ENCODE assay signal across 8 cellular contexts in genomic region chr1:120723715-120724402, GRCh38. TPM values are rescaled to one million over a fixed set of nuclear protein-coding genes. Genes with fewer than 3 reads are reported as not detected.
A peak's percentile ranks its signal among the peaks of the same experiment; 100 is the strongest.
DNase-seq lines count a peak whose midpoint lies in the region; FAIRE-seq and TF ChIP-seq lines count a peak whose summit lies in the region.
"Not testable (repeated sequence)": the region's sequence is repeated elsewhere in the genome, so short reads cannot be mapped to it uniquely, and the experiment has no call there.

TSS of gene NBPF26 (plus strand) at chr1:120723945.

- not testable (repeated sequence) for H3K27me3 ChIP-seq in Loucy (ENCODE audit: insufficient read depth, low read length, poor library complexity, severe bottlenecking); small intestine (ENCODE audit: control insufficient read depth in 2 of 2, insufficient read depth in 2 of 2, low read length in 2 of 2); testis

- H3K9me3 ChIP-seq in Loucy (ENCODE audit: insufficient read depth, low read depth, low read length); small intestine (ENCODE audit: control insufficient read depth, low read depth); testis: not testable (repeated sequence)

- H3K4me3 ChIP-seq in Loucy (ENCODE audit: low read length, poor library complexity, severe bottlenecking), result peak within 1 kb of the TSS; percentile 69
- H3K4me3 ChIP-seq in epithelial cell of esophagus (ENCODE audit: low read length), result peak within 1 kb of the TSS; percentile 26
- H3K4me3 ChIP-seq in small intestine (ENCODE audit: low read depth in 1 of 2, low read length in 2 of 2), result peak within 1 kb of the TSS in 1 of 2 donors; percentile 49
- H3K4me3 ChIP-seq in testis, result peak within 1 kb of the TSS in 1 of 2 donors; percentile 69

- H2AFZ ChIP-seq in Loucy (ENCODE audit: low read length), result not testable (repeated sequence)

- not testable (repeated sequence) for H3K9me2 ChIP-seq in Loucy (replicated peaks; ENCODE audit: low read depth, low read length)

- not testable (repeated sequence) for TF ChIP-seq POLR2A in testis (IDR thresholded peaks at IDR 0.05)

- TF ChIP-seq CTCF in Loucy (conservative IDR thresholded peaks at IDR 0.05; ENCODE audit: low read length); epithelial cell of esophagus (IDR thresholded peaks at IDR 0.05; ENCODE audit: insufficient read depth, low read depth, low read length, missing control alignments); testis (IDR thresholded peaks at IDR 0.05): not testable (repeated sequence)

- H3K79me2 ChIP-seq in Loucy (ENCODE audit: insufficient read depth, low read length), result not testable (repeated sequence)

- not testable (repeated sequence) for H4K20me1 ChIP-seq in Loucy (ENCODE audit: insufficient read depth, low read length, poor library complexity, severe bottlenecking)

- H3K27ac ChIP-seq in small intestine (ENCODE audit: low read depth in 1 of 2, low read length in 1 of 2), result not testable (repeated sequence)
- peak within 1 kb of the TSS in 1 of 2 donors; percentile 53 for H3K27ac ChIP-seq in testis

- H3K4me1 ChIP-seq in Loucy (ENCODE audit: insufficient read depth, low read length, poor library complexity, severe bottlenecking); small intestine (ENCODE audit: control insufficient read depth in 2 of 2, insufficient read depth in 1 of 2, low read depth in 1 of 2, low read length in 1 of 2); testis: not testable (repeated sequence)

- H3F3A ChIP-seq in Loucy (ENCODE audit: low read depth), result not testable (repeated sequence)

- DNase-seq in EH (ENCODE audit: low read depth) (peak; percentile 64), T-helper 22 cell (ENCODE audit: low read depth) (peak; percentile 58), epithelial cell of esophagus (ENCODE audit: low read depth) (peak; percentile 62), medulla oblongata (ENCODE audit: extremely low spot score) (peak; percentile 30), small intestine (peak; percentile 48), testis (peak; percentile 77)
- peak; percentile 89 for DNase-seq in activated effector memory CD4-positive, alpha-beta T cell treated with anti-CD3 and anti-CD28 coated beads, Interleukin-2, amount 50 U/mL, for 16 hours

- peak within 1 kb of the TSS; percentile 27 for H3K4me2 ChIP-seq in Loucy (ENCODE audit: low read depth, low read length, poor library complexity, severe bottlenecking)

- WGBS in small intestine, 3 donors, result 0 to 2% methylated on average over 9 to 24 of the region's 74 CpGs; no CpG with 5 or more reads in 1 of the 3 donors
- no CpG with 5 or more reads among the region's 74 CpGs for WGBS in testis, 2 donors

- H3K36me3 ChIP-seq in Loucy (ENCODE audit: insufficient read depth, low read length); small intestine (ENCODE audit: control insufficient read depth in 2 of 2, insufficient read depth in 2 of 2, low read length in 2 of 2); testis (ENCODE audit: low read depth, missing control alignments): not testable (repeated sequence)

- FAIRE-seq in small intestine (lab: Jason Lieb, UNC), result not testable (repeated sequence)

- intact Hi-C loops in testis (cut with DNase I; ENCODE audit: low total_unique reads), result not testable (repeated sequence)

- peak within 1 kb of the TSS; percentile 65 for H3K9ac ChIP-seq in Loucy (ENCODE audit: low read depth, low read length, poor library complexity, severe bottlenecking)

RNA-seq across cellular contexts. Expression of gene NBPF26, which starts in this region (rescaled TPM):
- polyA plus RNA-seq in small intestine, result 1 to 10 TPM; 1.1 to 3.2 (median 3.0) TPM
- total RNA-seq in testis, result 10 to 100 TPM; 31.7 to 41.2 TPM
- polyA plus RNA-seq in testis (ENCODE audit: insufficient read depth, low read depth, low replicate concordance), result 19.5 TPM

Comparison
In these comparisons a context has a peak if more than half of its experiments do, and no peak if none do; other contexts are left out.
1. DNase-seq: peak in every context shown above with its lines; median percentile 89 in activated effector memory CD4-positive, alpha-beta T cell treated with anti-CD3 and anti-CD28 coated beads, Interleukin-2, amount 50 U/mL, for 16 hours; 77 in testis; 64 in EH; 62 in epithelial cell of esophagus; 58 in T-helper 22 cell; 48 in small intestine; 30 in medulla oblongata.